Comparison of ENCODE assay signal across 22 cellular contexts in genomic region chr10:4532976-4533375, GRCh38.
DNase-seq lines count a peak whose midpoint lies in the region; ATAC-seq, FAIRE-seq and TF ChIP-seq lines count a peak whose summit lies in the region.
"Had no signal": no experiment of that assay in that cellular context is flagged by ENCODE, and none has a peak within 500 bp of the region (broad histone marks: within the 10 kb centered on the region; RNA-seq: fewer than 3 reads in every experiment).

No MANE protein-coding gene starts in this region.

- TF ChIP-seq CTCF in fibroblast of lung (conservative IDR thresholded peaks at IDR 0.05 in 1 of 2, IDR thresholded peaks at IDR 0.05 in 1 of 2; ENCODE audit: low read depth in 1 of 2, low read length in 2 of 2) (no peak), osteoblast (IDR thresholded peaks at IDR 0.05; ENCODE audit: extremely low read depth, low read depth, low read length) (no peak), ovary (IDR thresholded peaks at IDR 0.05) (no peak)

- WGBS in ovary, 3 donors = 17 to 24% (median 21%) methylated on average over 1 of the region's 1 CpG

- H3K4me1 ChIP-seq in fibroblast of lung (ENCODE audit: control insufficient read depth, extremely low read depth, insufficient read depth, low read length) (no peaks in the 10 kb centered on the region), osteoblast (ENCODE audit: insufficient read depth, low read length) (peaks cover 15% of the 10 kb centered on the region), ovary (ENCODE audit: insufficient read depth) (no peaks in the 10 kb centered on the region)
- H3K4me1 ChIP-seq: prostate gland, spleen had no signal

- peak; percentile 23 for DNase-seq in AG20443 (ENCODE audit: low spot score)
- no peak for DNase-seq in RCC 7860 (ENCODE audit: low spot score)
- peak in 1 of 2 donors; percentile 82 for DNase-seq in fibroblast of lung (ENCODE audit: low read depth in 2 of 2)
- no peak for DNase-seq in osteoblast (ENCODE audit: insufficient read length, low spot score, missing footprints)
- no peak for DNase-seq in activated T-cell treated with anti-CD3 and anti-CD28 coated beads, Interleukin-2, amount 50 U/mL, for 1 hour
- DNase-seq in ovary = no peak
- no peak for DNase-seq in stimulated activated CD4-positive, alpha-beta T cell treated with anti-CD3 and anti-CD28 coated beads, Interleukin-4, amount 100 ng/mL, for 4 hours
- DNase-seq: activated CD4-positive, alpha-beta T cell treated with anti-CD3 and anti-CD28 coated beads, Interleukin-2, amount 10 ng/mL, durations not matched to agents 24 days and 14 days; activated naive CD4-positive, alpha-beta T cell; activated T-cell treated with anti-CD3 and anti-CD28 coated beads for 4 hours; anterior cingulate cortex; CD8-positive, alpha-beta T cell; DND-41; NCI-H1436 treated with DMSO at 0.1 percent for 48 hours; NCI-H226; spleen; SW 1271 had no signal

- intact Hi-C loops in ovary (cut with DNase I) = no loop called here

- no peak for TF ChIP-seq EP300 in ovary (IDR thresholded peaks at IDR 0.05)

- no peak for ATAC-seq in GM19395 (IDR thresholded peaks at IDR 0.05; ENCODE audit: unreplicated experiment)
- ATAC-seq: CD8-positive, alpha-beta T cell had no signal

- H4K20me1 ChIP-seq in fibroblast of lung (ENCODE audit: control insufficient read depth, extremely low read depth, insufficient read depth, low read length) (no peaks in the 10 kb centered on the region), osteoblast (ENCODE audit: insufficient read depth, low read length) (no peaks in the 10 kb centered on the region)

- H3K9me3 ChIP-seq in fibroblast of lung (ENCODE audit: control insufficient read depth, insufficient read depth, low read depth, low read length) (no peaks in the 10 kb centered on the region), osteoblast (ENCODE audit: low read depth, low read length) (no peaks in the 10 kb centered on the region), ovary (no peaks in the 10 kb centered on the region)
- H3K9me3 ChIP-seq: prostate gland had no signal

- no peak for TF ChIP-seq POLR2A in ovary (IDR thresholded peaks at IDR 0.05)

- H3K27ac ChIP-seq in fibroblast of lung (ENCODE audit: insufficient read depth, low read length) (peak overlapping the region; percentile 65), osteoblast (ENCODE audit: low read depth, low read length) (peak overlapping the region; percentile 92), ovary (no peak overlapping the region)
- H3K27ac ChIP-seq: RWPE1, spleen had no signal

- no peaks in the 10 kb centered on the region for H3K36me3 ChIP-seq in fibroblast of lung (ENCODE audit: control insufficient read depth, insufficient read depth, low read length)
- no peaks in the 10 kb centered on the region for H3K36me3 ChIP-seq in osteoblast (ENCODE audit: insufficient read depth, low read length)
- no peaks in the 10 kb centered on the region for H3K36me3 ChIP-seq in ovary
- H3K36me3 ChIP-seq: prostate gland, spleen had no signal

- FAIRE-seq in RCC 7860 (lab: Jason Lieb, UNC) = peak; percentile 55
- FAIRE-seq: colon, HTR-8/SVneo had no signal

- no peak overlapping the region for H2AFZ ChIP-seq in fibroblast of lung (ENCODE audit: low read length)
- no peak overlapping the region for H2AFZ ChIP-seq in osteoblast (ENCODE audit: low read length)

- H3K4me2 ChIP-seq in fibroblast of lung (ENCODE audit: extremely low read depth, insufficient read depth, low read length) (peak overlapping the region; percentile 65), osteoblast (ENCODE audit: insufficient read depth, low read length) (peak overlapping the region; percentile 44)

- H3K27me3 ChIP-seq in fibroblast of lung (ENCODE audit: control insufficient read depth, insufficient read depth, low read length) (no peaks in the 10 kb centered on the region), osteoblast (ENCODE audit: insufficient read depth, low read length) (no peaks in the 10 kb centered on the region), ovary (no peaks in the 10 kb centered on the region)
- H3K27me3 ChIP-seq: spleen had no signal

- no peak overlapping the region for H3K9ac ChIP-seq in fibroblast of lung (ENCODE audit: insufficient read depth, low read length)

- H3K79me2 ChIP-seq in fibroblast of lung (ENCODE audit: control insufficient read depth, insufficient read depth, low read length) (no peaks in the 10 kb centered on the region), osteoblast (ENCODE audit: insufficient read depth, low read length) (no peaks in the 10 kb centered on the region)

- H3K4me3 ChIP-seq in fibroblast of lung (replicated peaks in 1 of 4; ENCODE audit: control extremely low read depth in 1 of 4, insufficient read depth in 1 of 4, low read depth in 3 of 4, low read length in 4 of 4) (no peak overlapping the region), osteoblast (ENCODE audit: insufficient read depth, low read length) (no peak overlapping the region), ovary (no peak overlapping the region)
- H3K4me3 ChIP-seq: prostate gland, spleen had no signal

Comparison
In these comparisons a context has a peak if more than half of its experiments do, and no peak if none do; other contexts are left out.
1. H3K27ac ChIP-seq: peak in fibroblast of lung (single experiment) and osteoblast (single experiment); none in ovary (0 of 2).